Comparison of ENCODE assay signal across 10 cellular contexts in the genomic region with DNA sequence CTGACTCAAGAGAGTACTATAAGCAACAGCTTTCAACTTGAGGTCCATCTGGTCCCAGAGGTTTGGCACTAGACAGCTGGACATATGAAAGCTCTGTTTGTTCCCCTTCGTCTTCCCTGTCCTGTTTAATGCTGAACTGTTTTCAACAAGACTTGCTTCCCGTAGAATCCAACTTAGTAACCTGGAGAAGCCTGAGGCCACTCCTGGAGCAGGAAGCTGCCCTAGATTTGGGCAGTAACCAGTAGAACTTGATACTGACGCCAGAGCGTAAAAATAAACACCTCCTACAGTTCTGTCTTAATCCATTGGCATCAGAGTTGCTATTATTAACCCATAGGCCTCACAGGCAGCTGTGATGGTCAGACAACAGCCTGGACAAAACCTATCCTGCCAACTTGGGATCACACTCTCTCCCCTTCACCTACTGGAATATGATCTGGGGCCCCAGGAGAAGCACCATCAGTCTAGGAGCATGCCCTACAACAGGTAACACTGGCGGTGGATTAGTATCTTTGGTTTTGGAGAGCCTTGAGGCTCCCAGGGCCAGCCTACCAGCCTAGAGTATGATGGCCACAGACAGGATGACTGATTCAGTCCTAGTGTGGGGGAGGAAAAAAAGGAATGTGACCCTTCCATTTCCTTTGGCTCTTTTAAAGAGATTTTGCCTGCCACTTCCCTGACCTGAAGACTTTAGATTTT. TPM values are rescaled to one million over a fixed set of nuclear protein-coding genes. Genes with fewer than 3 reads are reported as not detected.
DNase-seq lines count a peak whose midpoint lies in the region; ATAC-seq and TF ChIP-seq lines count a peak whose summit lies in the region.
"Had no signal": no experiment of that assay in that cellular context is flagged by ENCODE, and none has a peak within 500 bp of the region (broad histone marks: within the 10 kb centered on the region; RNA-seq: fewer than 3 reads in every experiment).

No MANE protein-coding gene starts in this region.

- H3K27ac Mint-ChIP-seq in H9: peak overlapping the region in 2 of 3 experiments; percentile 48 to 50; a peak in 2 of 7 replicates

- H3K9me3 ChIP-seq in H9 (ENCODE audit: control insufficient read depth, low read depth, low read length): no peaks in the 10 kb centered on the region
- H3K9me3 ChIP-seq in mammary epithelial cell (replicated peaks; ENCODE audit: insufficient read depth, low read length): no peaks in the 10 kb centered on the region
- no peaks in the 10 kb centered on the region for H3K9me3 ChIP-seq in skeletal muscle tissue (ENCODE audit: control insufficient read depth in 3 of 3, low read length in 3 of 3)

- no peaks in the 10 kb centered on the region for H4K20me1 ChIP-seq in H9 (ENCODE audit: control insufficient read depth, insufficient read depth, insufficient read length)
- H4K20me1 ChIP-seq in mammary epithelial cell (ENCODE audit: insufficient read depth, low read length): no peaks in the 10 kb centered on the region

- no peak overlapping the region for H2AFZ ChIP-seq in H9 (ENCODE audit: low read length)
- peak overlapping the region; percentile 10 for H2AFZ ChIP-seq in mammary epithelial cell (ENCODE audit: low read depth, low read length)

- H2BK5ac ChIP-seq in H9 (ENCODE audit: insufficient read length, low read length): no peak overlapping the region

- H3K36me3 Mint-ChIP-seq in H9 (ENCODE audit: insufficient read depth in 1 of 3, low read depth in 3 of 3): no peaks in the 10 kb centered on the region

- no peaks in the 10 kb centered on the region for H3K23me2 ChIP-seq in H9 (ENCODE audit: insufficient read length, low read depth, low read length, poor library complexity, severe bottlenecking)

- no peak overlapping the region for H3K14ac ChIP-seq in H9 (ENCODE audit: insufficient read depth, low read length)

- no peak overlapping the region for H2BK120ac ChIP-seq in H9 (ENCODE audit: low read depth, low read length, poor library complexity, severe bottlenecking)

- DNase-seq in H9 (no peak), mammary epithelial cell (peak; percentile 28), islet precursor cell (peak; percentile 71), CD1c-positive myeloid dendritic cell (ENCODE audit: extremely low spot score) (no peak), MV-4-11 (lab: John Stamatoyannopoulos, UW) (no peak)
- DNase-seq: NCI-H2171; stimulated activated CD4-positive, alpha-beta T cell treated with anti-CD3 and anti-CD28 coated beads, Interleukin-2, amount 100 ng/mL, for 48 hours had no signal

- no peak overlapping the region for H2BK15ac ChIP-seq in H9 (ENCODE audit: low read depth, low read length)

- CTCF ChIA-PET in mammary epithelial cell (lab: Charles Lee; ENCODE audit: low non-redundant PET): no interaction called here

- H3K79me1 ChIP-seq in H9 (ENCODE audit: insufficient read depth, low read depth, low read length, poor library complexity, severe bottlenecking): no peaks in the 10 kb centered on the region

- BruUV-seq in mammary epithelial cell (replicated peaks; lab: Mats Ljungman, UMichigan): TSS peak; percentile 14

- no peak overlapping the region for H3K18ac ChIP-seq in H9 (ENCODE audit: insufficient read length, low read depth, low read length)

- H3K56ac ChIP-seq in H9 (ENCODE audit: insufficient read length, low read depth, low read length): no peak overlapping the region

- ATAC-seq in GM21526 (IDR thresholded peaks at IDR 0.05; ENCODE audit: low FRiP score, unreplicated experiment) (no peak), GM18861 (IDR thresholded peaks at IDR 0.05; ENCODE audit: unreplicated experiment) (no peak)

- no peaks in the 10 kb centered on the region for H3K27me3 ChIP-seq in H9 (ENCODE audit: insufficient read depth, low read length)
- no peaks in the 10 kb centered on the region for H3K27me3 ChIP-seq in mammary epithelial cell (ENCODE audit: insufficient read depth, low read length)
- H3K27me3 ChIP-seq in skeletal muscle tissue (ENCODE audit: control insufficient read depth in 3 of 3, insufficient read depth in 3 of 3, low read length in 3 of 3): no peaks in the 10 kb centered on the region

- no peak overlapping the region for H2BK12ac ChIP-seq in H9 (ENCODE audit: insufficient read length, low read depth, low read length)

- in situ Hi-C loops in mammary epithelial cell (cut with MboI; ENCODE audit: low sequenced_read_pairs in 2 of 2): no loop called here

- H3K4me3 ChIP-seq in mammary epithelial cell (replicated peaks in 1 of 3; ENCODE audit: insufficient read depth in 1 of 3, low read depth in 2 of 3, low read length in 3 of 3) (no peak overlapping the region), skeletal muscle tissue (ENCODE audit: low read length in 3 of 3) (peak overlapping the region in 2 of 3 donors; percentile 25 to 28)

- H3K27ac ChIP-seq in H9 (ENCODE audit: insufficient read length, low read depth, low read length) (no peak overlapping the region), mammary epithelial cell (ENCODE audit: insufficient read depth, low read depth, low read length) (peak overlapping the region; percentile 79), skeletal muscle tissue (ENCODE audit: low read depth, low read length) (peak overlapping the region; percentile 99)

- no peak overlapping the region for H3T11ph ChIP-seq in H9 (ENCODE audit: low read length)

- no peak overlapping the region for H4K5ac ChIP-seq in H9 (ENCODE audit: insufficient read length, low read depth, low read length)

- H3K4me3 Mint-ChIP-seq in H9: no peak overlapping the region

- H3K4me1 ChIP-seq in H9 (ENCODE audit: insufficient read depth, low read length) (peaks cover 17% of the 10 kb centered on the region), mammary epithelial cell (ENCODE audit: insufficient read depth, low read length) (peaks cover 74% of the 10 kb centered on the region), skeletal muscle tissue (ENCODE audit: control insufficient read depth in 3 of 3, insufficient read depth in 3 of 3, low read length in 3 of 3) (peaks cover 77 to 86% (median 84%) of the 10 kb centered on the region in 3 donors)

- WGBS in H9 (ENCODE audit: extremely low coverage, insufficient read length, low lambda C conversion rate): no CpG with 5 or more reads among the region's 5 CpGs
- 17% methylated on average over 5 of the region's 5 CpGs for WGBS in mammary epithelial cell (ENCODE audit: low coverage, missing lambda C conversion rate)

- H3K4me1 Mint-ChIP-seq in H9: peaks cover 43 to 47% of the 10 kb centered on the region in 2 experiments

- H3K9me3 Mint-ChIP-seq in H9: no peaks in the 10 kb centered on the region

- H3K36me3 ChIP-seq in mammary epithelial cell (ENCODE audit: insufficient read depth, low read length) (no peaks in the 10 kb centered on the region), skeletal muscle tissue (ENCODE audit: control insufficient read depth in 3 of 3, insufficient read depth in 3 of 3, low read length in 3 of 3) (no peaks in the 10 kb centered on the region)

- H2AK5ac ChIP-seq in H9 (ENCODE audit: insufficient read length, low read length): no peak overlapping the region

- no peak overlapping the region for H3K9ac ChIP-seq in H9 (ENCODE audit: extremely low read depth, insufficient read length, low read length)
- H3K9ac ChIP-seq in mammary epithelial cell (ENCODE audit: insufficient read depth, low read length): no peak overlapping the region
- peak overlapping the region; percentile 66 to 75 (median 74) for H3K9ac ChIP-seq in skeletal muscle tissue (ENCODE audit: low read depth in 1 of 3, low read length in 3 of 3)

- no peak overlapping the region for H3K23ac ChIP-seq in H9 (ENCODE audit: insufficient read length, low read depth, low read length)

- no peak overlapping the region for H2BK20ac ChIP-seq in H9 (ENCODE audit: low read depth, low read length, poor library complexity, severe bottlenecking)

- H3K79me2 ChIP-seq in H9 (ENCODE audit: insufficient read depth, low read length) (no peaks in the 10 kb centered on the region), mammary epithelial cell (ENCODE audit: insufficient read depth, low read length) (peaks cover 66% of the 10 kb centered on the region)

- TF ChIP-seq CTCF in H9 (conservative IDR thresholded peaks at IDR 0.05): no peak
- TF ChIP-seq CTCF in mammary epithelial cell (conservative IDR thresholded peaks at IDR 0.05 in 1 of 2, IDR thresholded peaks at IDR 0.05 in 1 of 2; ENCODE audit: extremely low read depth in 1 of 2, insufficient read depth in 1 of 2, low read depth in 1 of 2, low read length in 2 of 2): no peak

- intact Hi-C loops in mammary epithelial cell (cut with micrococcal nuclease): loop anchor here (1.0 to 2.0 kb wide), 4 partner anchors 7 to 36 kb away; no protein-coding TSS in a partner anchor

- H3K4me2 ChIP-seq in H9 (ENCODE audit: insufficient read depth, insufficient read length, low read length): no peak overlapping the region
- peak overlapping the region; percentile 63 for H3K4me2 ChIP-seq in mammary epithelial cell (ENCODE audit: insufficient read depth, low read depth, low read length)

- dilution Hi-C loops in mammary epithelial cell (cut with HindIII; ENCODE audit: low sequenced_read_pairs): loop anchor here (5.0 kb wide), 1 partner anchor 33 kb away; no protein-coding TSS in a partner anchor

- H4K91ac ChIP-seq in H9 (ENCODE audit: insufficient read length, low read depth, low read length): no peak overlapping the region

- H4K8ac ChIP-seq in H9 (replicated peaks; ENCODE audit: insufficient read length, low read depth, low read length): no peak overlapping the region

- H3K27me3 Mint-ChIP-seq in H9 (ENCODE audit: low read depth): no peaks in the 10 kb centered on the region

- H3K4ac ChIP-seq in H9 (ENCODE audit: low read depth, low read length): no peak overlapping the region

RNA-seq across cellular contexts. Expression of a gene that starts 29.2 kb away (rescaled TPM):
- total RNA-seq in H9 (2021): 5.8 and 6.3 TPM in 2 replicates
- 10 to 100 TPM; 27.3 to 30.0 TPM for total RNA-seq in mammary epithelial cell
- polyA plus RNA-seq in mammary epithelial cell: 8.6 TPM
- 14.2 TPM for polyA minus RNA-seq in mammary epithelial cell
- total RNA-seq in skeletal muscle tissue: 29.2 TPM

Comparison
In these comparisons a context has a peak if more than half of its experiments do, and no peak if none do; other contexts are left out.
1. DNase-seq: peak in mammary epithelial cell (single experiment) and islet precursor cell (single experiment); none in H9 (single experiment), CD1c-positive myeloid dendritic cell (single experiment) and MV-4-11 (single experiment).
2. H3K9ac ChIP-seq: peak in skeletal muscle tissue (3 of 3); none in H9 (single experiment) and mammary epithelial cell (single experiment).
3. H3K4me3 ChIP-seq: peak in skeletal muscle tissue (2 of 3); none in mammary epithelial cell (0 of 3).